ENCODE assay signal across 1 cellular context in the genomic region with DNA sequence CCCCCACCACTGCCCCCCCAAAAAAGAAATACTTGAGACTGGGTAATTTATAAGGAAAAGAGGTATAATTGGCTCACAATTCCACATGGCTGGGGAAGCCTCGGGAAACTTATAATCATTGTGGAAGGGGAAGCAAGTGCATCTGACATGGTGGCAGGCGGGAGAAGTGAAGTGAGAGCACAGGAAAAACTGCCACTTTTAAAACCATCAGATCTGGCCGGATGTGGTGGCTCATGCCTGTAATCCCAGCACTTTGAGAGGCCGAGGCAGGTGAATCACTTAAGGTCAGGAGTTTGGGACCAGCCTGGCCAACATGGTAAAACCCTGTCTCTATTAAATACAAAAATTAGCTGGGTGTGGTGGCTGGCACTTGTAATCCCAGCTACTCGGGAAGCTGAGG. TPM values are rescaled to one million over a fixed set of nuclear protein-coding genes. Genes with fewer than 3 reads are reported as not detected.
"Had no signal": no experiment of that assay in that cellular context is flagged by ENCODE, and none has a peak within 500 bp of the region (broad histone marks: within the 10 kb centered on the region; RNA-seq: fewer than 3 reads in every experiment).

No MANE protein-coding gene starts in this region.

RNA-seq across cellular contexts. Expression of a gene that starts 18.1 kb away (rescaled TPM):
- total RNA-seq: activated B cell treated with CpG ODN at 0.5 μM for 24 hours had no signal
